Comparison of ENCODE assay signal across 16 cellular contexts in the genomic region with DNA sequence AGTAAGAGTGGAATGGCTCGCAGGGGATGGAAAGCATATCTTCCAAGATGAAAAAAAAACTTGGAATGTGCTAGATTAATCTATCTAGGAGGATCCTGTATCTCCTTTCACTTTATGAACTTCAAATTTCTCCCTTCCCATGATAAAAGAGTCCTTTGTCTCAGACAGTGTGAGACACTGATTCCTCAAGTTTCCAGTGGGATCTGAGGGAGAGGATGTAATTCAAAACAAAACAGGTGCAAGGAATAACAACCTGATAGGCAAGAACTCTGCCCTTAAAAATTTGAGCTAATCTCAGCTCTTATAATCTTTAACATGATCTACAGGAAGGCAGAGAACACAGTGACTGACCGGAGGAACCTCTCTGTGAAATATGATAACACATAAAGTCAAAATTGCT.
A peak's percentile ranks its signal among the peaks of the same experiment; 100 is the strongest.
DNase-seq lines count a peak whose midpoint lies in the region; ATAC-seq and TF ChIP-seq lines count a peak whose summit lies in the region.
"Had no signal": no experiment of that assay in that cellular context is flagged by ENCODE, and none has a peak within 500 bp of the region (broad histone marks: within the 10 kb centered on the region; RNA-seq: fewer than 3 reads in every experiment).

No MANE protein-coding gene starts in this region.

- TF ChIP-seq CTCF in 22Rv1 (IDR thresholded peaks at IDR 0.05) (no peak), chondrocyte (IDR thresholded peaks at IDR 0.05) (no peak), psoas muscle (IDR thresholded peaks at IDR 0.05) (no peak)

- peaks cover 66% of the 10 kb centered on the region for H3K4me1 Mint-ChIP-seq in chondrocyte (ENCODE audit: low read depth)

- no peaks in the 10 kb centered on the region for H3K36me3 Mint-ChIP-seq in chondrocyte (ENCODE audit: low read depth)

- H3K9me3 ChIP-seq in psoas muscle: no peaks in the 10 kb centered on the region
- H3K9me3 ChIP-seq: A549 had no signal

- peaks cover 34% of the 10 kb centered on the region for H3K4me1 ChIP-seq in psoas muscle

- peak overlapping the region; percentile 70 for H3K27ac Mint-ChIP-seq in chondrocyte (ENCODE audit: unreplicated experiment)

- no peaks in the 10 kb centered on the region for H3K9me3 Mint-ChIP-seq in chondrocyte (ENCODE audit: low read depth)
- H3K9me3 Mint-ChIP-seq: CD4-positive, alpha-beta T cell had no signal

- DNase-seq in LHCN-M2 (ENCODE audit: low read depth) (peak; percentile 33), chondrocyte (ENCODE audit: low spot score) (no peak), psoas muscle (no peak), NCI-H146 treated with DMSO at 0.1 percent for 48 hours (lab: John Stamatoyannopoulos, UW; ENCODE audit: unreplicated experiment) (no peak), NCI-H2081 (lab: John Stamatoyannopoulos, UW) (no peak)
- DNase-seq: CD4-positive, alpha-beta T cell; MV-4-11; NCI-H1417 treated with DMSO at 0.1 percent for 48 hours; NCI-H1930; NCI-H345; NCI-H526 had no signal

- 32 to 54% (median 38%) methylated on average over 2 of the region's 2 CpGs for WGBS in psoas muscle, 3 donors

- peak in 1 of 4 donors; percentile 19 for ATAC-seq in psoas muscle
- ATAC-seq in HG02884 (IDR thresholded peaks at IDR 0.05; ENCODE audit: unreplicated experiment): no peak
- ATAC-seq: A549, K562 had no signal

- no peak overlapping the region for H3K4me3 Mint-ChIP-seq in chondrocyte (ENCODE audit: unreplicated experiment)
- H3K4me3 Mint-ChIP-seq: CD4-positive, alpha-beta T cell had no signal

- peak overlapping the region; percentile 79; the same call in 1 of the 2 replicates for H3K27ac ChIP-seq in 22Rv1
- H3K27ac ChIP-seq in psoas muscle: peak overlapping the region; percentile 57
- H3K27ac ChIP-seq: A549, SK-N-MC had no signal

- H3K4me3 ChIP-seq in psoas muscle: no peak overlapping the region
- H3K4me3 ChIP-seq: A549, K562, SK-N-MC had no signal

- H3K36me3 ChIP-seq in psoas muscle (ENCODE audit: insufficient read depth in 1 of 2, low read depth in 1 of 2): no peaks in the 10 kb centered on the region

- intact Hi-C loops in psoas muscle (cut with DNase I): loop anchor here in 1 of 2 donors (5.0 kb wide), 1 partner anchor 41 kb away; no protein-coding TSS in a partner anchor

- H3K27me3 ChIP-seq in psoas muscle (ENCODE audit: insufficient read depth in 3 of 3, low read length in 2 of 3): no peaks in the 10 kb centered on the region

- H3K27me3 Mint-ChIP-seq in chondrocyte (ENCODE audit: low read depth): no peaks in the 10 kb centered on the region
- H3K27me3 Mint-ChIP-seq: CD4-positive, alpha-beta T cell had no signal
